In genomic region chr14:65203574-65203973, GRCh38 we compare ENCODE assay signal across 14 cellular contexts.
"Had no signal": no experiment of that assay in that cellular context is flagged by ENCODE, and none has a peak within 500 bp of the region (broad histone marks: within the 10 kb centered on the region; RNA-seq: fewer than 3 reads in every experiment).

No MANE protein-coding gene starts in this region.

- H3K27me3 ChIP-seq: foreskin keratinocyte, right lobe of liver, stomach had no signal

- H3K9me3 Mint-ChIP-seq: nephron had no signal

- H3K36me3 ChIP-seq: right lobe of liver, stomach had no signal

- DNase-seq: activated CD4-positive, alpha-beta T cell treated with anti-CD3 and anti-CD28 coated beads, Interleukin-2, amount 10 ng/mL, durations not matched to agents 7 days and 5 days; activated CD8-positive, alpha-beta memory T cell treated with anti-CD3 and anti-CD28 coated beads, Interleukin-2, amount 50 U/mL, for 48 hours; activated gamma-delta T cell; activated T-cell treated with anti-CD3 and anti-CD28 coated beads, Interleukin-2, amount 50 U/mL, for 72 hours; caudate nucleus; foreskin keratinocyte; glutamatergic neuron; hypothalamus; left ventricle myocardium superior; mesenchymal stem cell; right lobe of liver; stomach had no signal

- H3K4me3 ChIP-seq: right lobe of liver, stomach had no signal

- H3K9me3 ChIP-seq: right lobe of liver, stomach had no signal

- H3K27ac ChIP-seq: foreskin keratinocyte, right lobe of liver, stomach had no signal

- H3K27ac Mint-ChIP-seq: activated CD4-positive, alpha-beta T cell treated with anti-CD3 and anti-CD28 coated beads, Interleukin-2, amount 10 ng/mL, durations not matched to agents 7 days and 5 days; activated naive CD4-positive, alpha-beta T cell treated with anti-CD3 and anti-CD28 coated beads, Interleukin-2, amount 50 U/mL, for 72 hours; activated T-cell treated with anti-CD3 and anti-CD28 coated beads, Interleukin-2, amount 50 U/mL, for 72 hours; nephron had no signal

- H3K4me3 Mint-ChIP-seq: activated CD4-positive, alpha-beta T cell treated with anti-CD3 and anti-CD28 coated beads, Interleukin-2, amount 10 ng/mL, durations not matched to agents 7 days and 5 days; activated T-cell treated with anti-CD3 and anti-CD28 coated beads, Interleukin-2, amount 50 U/mL, for 72 hours; nephron had no signal

- H3K27me3 Mint-ChIP-seq: activated CD4-positive, alpha-beta T cell treated with anti-CD3 and anti-CD28 coated beads, Interleukin-2, amount 10 ng/mL, durations not matched to agents 7 days and 5 days had no signal

- H3K4me1 ChIP-seq: right lobe of liver had no signal

- ATAC-seq: activated naive CD4-positive, alpha-beta T cell treated with anti-CD3 and anti-CD28 coated beads, Interleukin-2, amount 50 U/mL, for 72 hours; activated T-cell treated with anti-CD3 and anti-CD28 coated beads, Interleukin-2, amount 50 U/mL, for 72 hours; foreskin keratinocyte; left ventricle myocardium superior; right lobe of liver had no signal
